ENCODE assay signal across 1 cellular context in the genomic region with DNA sequence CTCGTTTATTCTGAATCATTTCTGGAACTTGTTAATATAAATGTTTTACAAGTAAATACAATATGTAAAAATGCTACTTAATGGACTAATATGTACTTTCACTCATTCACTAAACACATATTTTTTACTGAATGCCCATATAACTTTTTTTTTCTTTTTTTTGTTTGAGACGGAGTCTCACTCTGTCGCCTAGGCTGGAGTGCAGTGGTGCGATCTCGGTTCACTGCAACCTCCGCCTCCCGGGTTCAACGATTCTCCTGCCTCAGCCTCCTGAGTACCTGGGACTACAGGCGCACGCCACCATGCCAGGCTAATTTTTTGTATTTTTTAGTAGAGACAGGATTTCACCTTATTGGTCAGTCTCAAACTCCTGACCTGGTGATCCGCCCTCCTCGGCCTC.
TF ChIP-seq lines count a peak whose summit lies in the region.

No MANE protein-coding gene starts in this region.

TF ChIP-seq in HepG2, 621 proteins besides CTCF, POLR2A, EP300 and RAD21:
- TF ChIP-seq, protein P1, sequence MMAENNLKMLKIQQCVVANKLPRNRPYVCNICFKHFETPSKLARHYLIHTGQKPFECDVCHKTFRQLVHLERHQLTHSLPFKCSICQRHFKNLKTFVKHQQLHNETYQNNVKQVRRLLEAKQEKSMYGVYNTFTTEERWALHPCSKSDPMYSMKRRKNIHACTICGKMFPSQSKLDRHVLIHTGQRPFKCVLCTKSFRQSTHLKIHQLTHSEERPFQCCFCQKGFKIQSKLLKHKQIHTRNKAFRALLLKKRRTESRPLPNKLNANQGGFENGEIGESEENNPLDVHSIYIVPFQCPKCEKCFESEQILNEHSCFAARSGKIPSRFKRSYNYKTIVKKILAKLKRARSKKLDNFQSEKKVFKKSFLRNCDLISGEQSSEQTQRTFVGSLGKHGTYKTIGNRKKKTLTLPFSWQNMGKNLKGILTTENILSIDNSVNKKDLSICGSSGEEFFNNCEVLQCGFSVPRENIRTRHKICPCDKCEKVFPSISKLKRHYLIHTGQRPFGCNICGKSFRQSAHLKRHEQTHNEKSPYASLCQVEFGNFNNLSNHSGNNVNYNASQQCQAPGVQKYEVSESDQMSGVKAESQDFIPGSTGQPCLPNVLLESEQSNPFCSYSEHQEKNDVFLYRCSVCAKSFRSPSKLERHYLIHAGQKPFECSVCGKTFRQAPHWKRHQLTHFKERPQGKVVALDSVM (CRISPR knock-in tag; IDR thresholded peaks at IDR 0.05), result 0 out of 2 replicates have a peak, but pooled peaks have one; percentile 20
TF ChIP-seq in HepG2: peak in this region for 1; not testable (repeated sequence) for 620.
